In the genomic region with DNA sequence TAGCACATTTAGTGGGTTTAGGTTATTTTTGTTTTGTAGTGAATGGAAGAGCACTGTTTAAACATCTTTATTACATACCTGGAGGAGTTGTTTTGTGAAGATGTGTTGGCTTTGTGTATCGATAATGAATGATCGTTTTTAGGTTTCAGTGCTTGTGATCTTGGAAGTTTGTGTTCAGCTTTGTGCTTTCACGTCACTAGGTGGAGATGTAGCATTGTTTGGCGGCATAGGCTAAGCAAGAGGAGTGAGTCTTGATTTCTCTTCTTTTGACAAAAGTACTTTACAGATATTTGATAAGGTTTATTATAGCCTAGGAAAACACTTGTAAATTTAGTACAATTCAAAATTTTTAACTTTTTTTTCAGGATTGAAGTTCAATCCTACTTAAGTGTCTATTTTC, we compare ENCODE assay signal across 10 cellular contexts. TPM values are rescaled to one million over a fixed set of nuclear protein-coding genes. Genes with fewer than 3 reads are reported as not detected.
DNase-seq lines count a peak whose midpoint lies in the region; ATAC-seq and TF ChIP-seq lines count a peak whose summit lies in the region.
"Had no signal": no experiment of that assay in that cellular context is flagged by ENCODE, and none has a peak within 500 bp of the region (broad histone marks: within the 10 kb centered on the region; RNA-seq: fewer than 3 reads in every experiment).

No MANE protein-coding gene starts in this region.

- no peak overlapping the region for H3K9ac ChIP-seq in neural cell (ENCODE audit: low read length)

- no peaks in the 10 kb centered on the region for H3K79me2 ChIP-seq in neural cell (replicated peaks; ENCODE audit: insufficient read depth, low read length)

- no peak overlapping the region for H3K4me2 ChIP-seq in neural cell (ENCODE audit: low read length)

- H3K9me3 ChIP-seq in neural cell (ENCODE audit: low read length) = no peaks in the 10 kb centered on the region

- H3F3A ChIP-seq in neural cell (ENCODE audit: insufficient read depth, low read length, poor library complexity, severe bottlenecking) = no peaks in the 10 kb centered on the region

- H3K4me3 Mint-ChIP-seq in activated CD8-positive, alpha-beta T cell treated with anti-CD3 and anti-CD28 coated beads for 36 hours = no peak overlapping the region
- H3K4me3 Mint-ChIP-seq in effector memory CD8-positive, alpha-beta T cell = no peak overlapping the region
- H3K4me3 Mint-ChIP-seq: IgD-negative memory B cell had no signal

- no peak overlapping the region for H3K27ac ChIP-seq in neural cell (ENCODE audit: low read length)

- no peak overlapping the region for H3K27ac Mint-ChIP-seq in activated CD8-positive, alpha-beta T cell treated with anti-CD3 and anti-CD28 coated beads for 36 hours
- no peak overlapping the region for H3K27ac Mint-ChIP-seq in effector memory CD8-positive, alpha-beta T cell
- H3K27ac Mint-ChIP-seq: IgD-negative memory B cell had no signal

- H3K36me3 Mint-ChIP-seq in activated CD8-positive, alpha-beta T cell treated with anti-CD3 and anti-CD28 coated beads for 36 hours (ENCODE audit: low read depth) = peaks cover 6% of the 10 kb centered on the region
- peaks cover 15% of the 10 kb centered on the region for H3K36me3 Mint-ChIP-seq in effector memory CD8-positive, alpha-beta T cell (ENCODE audit: insufficient read depth)

- no peaks in the 10 kb centered on the region for H3K27me3 Mint-ChIP-seq in activated CD8-positive, alpha-beta T cell treated with anti-CD3 and anti-CD28 coated beads for 36 hours
- no peaks in the 10 kb centered on the region for H3K27me3 Mint-ChIP-seq in effector memory CD8-positive, alpha-beta T cell
- H3K27me3 Mint-ChIP-seq: IgD-negative memory B cell had no signal

- no peaks in the 10 kb centered on the region for H3K9me3 Mint-ChIP-seq in activated CD8-positive, alpha-beta T cell treated with anti-CD3 and anti-CD28 coated beads for 36 hours
- no peaks in the 10 kb centered on the region for H3K9me3 Mint-ChIP-seq in effector memory CD8-positive, alpha-beta T cell
- H3K9me3 Mint-ChIP-seq: IgD-negative memory B cell had no signal

- ATAC-seq in activated CD8-positive, alpha-beta T cell treated with anti-CD3 and anti-CD28 coated beads for 36 hours = no peak
- ATAC-seq in effector memory CD8-positive, alpha-beta T cell (replicated peaks) = no peak

- CTCF ChIA-PET in activated CD8-positive, alpha-beta T cell treated with anti-CD3 and anti-CD28 coated beads for 36 hours (lab: Charles Lee) = interaction anchor here (1.9 kb wide), 1 partner anchor 120 kb away, joined by 7 read pairs; no protein-coding TSS in a partner anchor

- H3K4me1 Mint-ChIP-seq in activated CD8-positive, alpha-beta T cell treated with anti-CD3 and anti-CD28 coated beads for 36 hours (ENCODE audit: low read depth) = peaks cover 18% of the 10 kb centered on the region
- no peaks in the 10 kb centered on the region for H3K4me1 Mint-ChIP-seq in effector memory CD8-positive, alpha-beta T cell (ENCODE audit: low read depth in 2 of 2)
- H3K4me1 Mint-ChIP-seq: IgD-negative memory B cell had no signal

- DNase-seq in NCI-H146 (lab: John Stamatoyannopoulos, UW) (peak; percentile 13), NCI-H146 treated with DMSO at 0.1 percent for 48 hours (lab: John Stamatoyannopoulos, UW; ENCODE audit: unreplicated experiment) (no peak), NCI-H2171 treated with DMSO at 0.1 percent for 48 hours (lab: John Stamatoyannopoulos, UW) (peak; percentile 31), choroid plexus epithelial cell (ENCODE audit: low read depth) (peak; percentile 48), GM13976 (ENCODE audit: low spot score) (no peak)
- DNase-seq in activated CD8-positive, alpha-beta T cell treated with anti-CD3 and anti-CD28 coated beads for 36 hours = no peak
- DNase-seq in effector memory CD8-positive, alpha-beta T cell = no peak
- DNase-seq: activated T-cell treated with anti-CD3 and anti-CD28 coated beads, Interleukin-2, amount 50 U/mL, for 1 hour had no signal

- H3K4me3 ChIP-seq in choroid plexus epithelial cell (ENCODE audit: low read depth, low read length) (no peak overlapping the region), neural cell (ENCODE audit: low read length) (no peak overlapping the region)

- TF ChIP-seq EP300 in neural cell (conservative IDR thresholded peaks at IDR 0.05; ENCODE audit: poor library complexity, severe bottlenecking) = no peak

- H3K9me2 ChIP-seq in neural cell (ENCODE audit: insufficient read depth, low read length) = no peaks in the 10 kb centered on the region

- H3K27me3 ChIP-seq in neural cell (ENCODE audit: insufficient read depth, low read depth, low read length) = no peaks in the 10 kb centered on the region

- TF ChIP-seq CTCF in choroid plexus epithelial cell (conservative IDR thresholded peaks at IDR 0.05; ENCODE audit: low read depth, low read length) (peak; percentile 55), neural cell (IDR thresholded peaks at IDR 0.05; ENCODE audit: poor library complexity, severe bottlenecking) (peak; percentile 68), GM13976 (IDR thresholded peaks at IDR 0.05; ENCODE audit: borderline replicate concordance, control extremely low read depth, extremely low read depth, insufficient read depth, missing control alignments) (no peak)
- TF ChIP-seq CTCF in activated CD8-positive, alpha-beta T cell treated with anti-CD3 and anti-CD28 coated beads for 36 hours (IDR thresholded peaks at IDR 0.05) = no peak

- peak; percentile 75 for TF ChIP-seq RAD21 in neural cell (conservative IDR thresholded peaks at IDR 0.05)

- intact Hi-C loops in activated CD8-positive, alpha-beta T cell treated with anti-CD3 and anti-CD28 coated beads for 36 hours (cut with micrococcal nuclease) = no loop called here

- in situ Hi-C loops in GM13976 (cut with MboI; ENCODE audit: low sequenced_read_pairs, unreplicated experiment) = no loop called here

- POLR2A ChIA-PET in activated CD8-positive, alpha-beta T cell treated with anti-CD3 and anti-CD28 coated beads for 36 hours (lab: Charles Lee) = no interaction called here

- no peak overlapping the region for H2AFZ ChIP-seq in neural cell (ENCODE audit: low read depth, low read length)

- H4K20me1 ChIP-seq in neural cell (ENCODE audit: insufficient read depth) = no peaks in the 10 kb centered on the region

- no peaks in the 10 kb centered on the region for H3K36me3 ChIP-seq in neural cell (ENCODE audit: insufficient read depth, low read length)

TF ChIP-seq in neural cell, 6 proteins besides CTCF, POLR2A, EP300 and RAD21:
- TF ChIP-seq, protein P1, sequence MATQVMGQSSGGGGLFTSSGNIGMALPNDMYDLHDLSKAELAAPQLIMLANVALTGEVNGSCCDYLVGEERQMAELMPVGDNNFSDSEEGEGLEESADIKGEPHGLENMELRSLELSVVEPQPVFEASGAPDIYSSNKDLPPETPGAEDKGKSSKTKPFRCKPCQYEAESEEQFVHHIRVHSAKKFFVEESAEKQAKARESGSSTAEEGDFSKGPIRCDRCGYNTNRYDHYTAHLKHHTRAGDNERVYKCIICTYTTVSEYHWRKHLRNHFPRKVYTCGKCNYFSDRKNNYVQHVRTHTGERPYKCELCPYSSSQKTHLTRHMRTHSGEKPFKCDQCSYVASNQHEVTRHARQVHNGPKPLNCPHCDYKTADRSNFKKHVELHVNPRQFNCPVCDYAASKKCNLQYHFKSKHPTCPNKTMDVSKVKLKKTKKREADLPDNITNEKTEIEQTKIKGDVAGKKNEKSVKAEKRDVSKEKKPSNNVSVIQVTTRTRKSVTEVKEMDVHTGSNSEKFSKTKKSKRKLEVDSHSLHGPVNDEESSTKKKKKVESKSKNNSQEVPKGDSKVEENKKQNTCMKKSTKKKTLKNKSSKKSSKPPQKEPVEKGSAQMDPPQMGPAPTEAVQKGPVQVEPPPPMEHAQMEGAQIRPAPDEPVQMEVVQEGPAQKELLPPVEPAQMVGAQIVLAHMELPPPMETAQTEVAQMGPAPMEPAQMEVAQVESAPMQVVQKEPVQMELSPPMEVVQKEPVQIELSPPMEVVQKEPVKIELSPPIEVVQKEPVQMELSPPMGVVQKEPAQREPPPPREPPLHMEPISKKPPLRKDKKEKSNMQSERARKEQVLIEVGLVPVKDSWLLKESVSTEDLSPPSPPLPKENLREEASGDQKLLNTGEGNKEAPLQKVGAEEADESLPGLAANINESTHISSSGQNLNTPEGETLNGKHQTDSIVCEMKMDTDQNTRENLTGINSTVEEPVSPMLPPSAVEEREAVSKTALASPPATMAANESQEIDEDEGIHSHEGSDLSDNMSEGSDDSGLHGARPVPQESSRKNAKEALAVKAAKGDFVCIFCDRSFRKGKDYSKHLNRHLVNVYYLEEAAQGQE (IDR thresholded peaks at IDR 0.05; ENCODE audit: borderline replicate concordance) = no peak
- peak; percentile 70 for TF ChIP-seq SMC3 (conservative IDR thresholded peaks at IDR 0.05; ENCODE audit: poor library complexity)
TF ChIP-seq in neural cell: peak in this region for 1.

RNA-seq across cellular contexts. Expression of a gene that starts 50.4 kb away (rescaled TPM):
- polyA plus RNA-seq in neural cell = 2.1 and 2.9 TPM in 2 replicates
- 13.5 and 20.0 TPM in 2 replicates for polyA minus RNA-seq in neural cell
- 10 to 100 TPM; 46.4 to 50.8 TPM for total RNA-seq in activated CD8-positive, alpha-beta T cell treated with anti-CD3 and anti-CD28 coated beads for 36 hours

Comparison
In these comparisons a context has a peak if more than half of its experiments do, and no peak if none do; other contexts are left out.
1. DNase-seq: peak in NCI-H146 (single experiment), NCI-H2171 treated with DMSO at 0.1 percent for 48 hours (single experiment) and choroid plexus epithelial cell (single experiment); none in NCI-H146 treated with DMSO at 0.1 percent for 48 hours (single experiment), GM13976 (single experiment), activated CD8-positive, alpha-beta T cell treated with anti-CD3 and anti-CD28 coated beads for 36 hours (single experiment) and effector memory CD8-positive, alpha-beta T cell (0 of 3).
2. CTCF ChIP-seq: peak in choroid plexus epithelial cell (single experiment) and neural cell (single experiment); none in GM13976 (single experiment) and activated CD8-positive, alpha-beta T cell treated with anti-CD3 and anti-CD28 coated beads for 36 hours (single experiment).